ENCODE assay signal across 1 cellular context in genomic region chr13:76764429-76764828, GRCh38.
TF ChIP-seq lines count a peak whose summit lies in the region.

No MANE protein-coding gene starts in this region.

TF ChIP-seq in H1, 55 proteins besides CTCF, POLR2A, EP300 and RAD21 (continued from another document):
- TF ChIP-seq E2F6 (IDR thresholded peaks at IDR 0.05) = no peak
- TF ChIP-seq CTBP2 (IDR thresholded peaks at IDR 0.05; ENCODE audit: borderline replicate concordance, insufficient read depth, insufficient read length, low read length) = no peak
- no peak for TF ChIP-seq SP4 (IDR thresholded peaks at IDR 0.05; ENCODE audit: low read length)
- TF ChIP-seq POU5F1 (IDR thresholded peaks at IDR 0.05; ENCODE audit: low read depth, low read length) = no peak
- no peak for TF ChIP-seq RBBP5 (IDR thresholded peaks at IDR 0.05; ENCODE audit: borderline replicate concordance, low read depth, low read length)
- TF ChIP-seq EZH2 (IDR thresholded peaks at IDR 0.05; ENCODE audit: low read depth, low read length, severe bottlenecking) = no peak
- TF ChIP-seq SP1 (IDR thresholded peaks at IDR 0.05; ENCODE audit: low read depth, low read length) = no peak
- no peak for TF ChIP-seq KDM5A (IDR thresholded peaks at IDR 0.05; ENCODE audit: low read length)
- TF ChIP-seq TAF1 (IDR thresholded peaks at IDR 0.05; ENCODE audit: low read depth, low read length) = no peak
- TF ChIP-seq RXRA (IDR thresholded peaks at IDR 0.05; ENCODE audit: insufficient read depth, low read depth, low read length) = no peak
